2 cellular contexts compared by ENCODE assay signal in the genomic region with DNA sequence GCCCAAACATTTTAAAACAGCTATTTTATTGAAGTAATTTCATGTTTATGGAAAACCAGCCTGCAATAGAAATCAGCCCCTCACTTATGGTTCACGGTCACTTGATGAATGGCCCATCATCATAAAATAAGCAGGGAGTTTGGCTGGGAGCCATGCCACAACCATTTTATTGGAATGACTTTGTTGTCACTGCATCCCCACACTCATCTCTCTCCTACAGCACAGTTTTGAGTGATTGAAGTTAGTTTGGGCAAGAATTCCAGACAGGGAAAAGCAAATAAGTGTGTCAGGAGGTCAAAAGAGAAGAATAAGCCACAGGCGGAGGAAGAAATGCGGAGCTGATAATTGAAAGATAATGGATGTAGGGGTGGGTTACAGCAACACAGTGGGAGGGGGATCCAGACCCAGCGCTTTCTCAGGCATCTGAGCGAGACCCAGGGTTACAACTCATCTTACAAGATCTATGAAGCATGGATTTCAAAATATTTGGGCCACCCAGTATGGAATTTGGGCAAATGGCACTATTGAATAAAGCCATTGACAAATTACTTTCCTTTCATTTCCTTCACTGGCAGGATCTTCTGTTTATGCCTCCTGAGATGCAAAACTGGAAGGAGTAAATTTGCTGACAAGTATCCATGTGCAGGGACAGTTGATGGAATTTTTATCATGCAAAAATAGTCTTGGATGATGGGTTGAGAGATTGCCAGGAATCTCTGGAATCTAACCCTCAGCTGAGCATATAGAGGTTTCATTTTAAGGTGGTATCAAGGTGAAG.
TF ChIP-seq lines count a peak whose summit lies in the region.

No MANE protein-coding gene starts in this region.

TF ChIP-seq in liver, 16 proteins besides CTCF, POLR2A, EP300 and RAD21 (continued from another document):
- TF ChIP-seq MAX (IDR thresholded peaks at IDR 0.05) (no peak), SP1 (IDR thresholded peaks at IDR 0.05) (no peak), FOXA1 (IDR thresholded peaks at IDR 0.05) (no peak), HNF4A (conservative IDR thresholded peaks at IDR 0.05) (no peak), TAF1 (conservative IDR thresholded peaks at IDR 0.05) (no peak), HNF4G (IDR thresholded peaks at IDR 0.05) (no peak), YY1 (IDR thresholded peaks at IDR 0.05) (no peak), GABPA (IDR thresholded peaks at IDR 0.05 in 1 of 2, conservative IDR thresholded peaks at IDR 0.05 in 1 of 2) (no peak), JUND (IDR thresholded peaks at IDR 0.05) (no peak)
- TF ChIP-seq, protein P1, sequence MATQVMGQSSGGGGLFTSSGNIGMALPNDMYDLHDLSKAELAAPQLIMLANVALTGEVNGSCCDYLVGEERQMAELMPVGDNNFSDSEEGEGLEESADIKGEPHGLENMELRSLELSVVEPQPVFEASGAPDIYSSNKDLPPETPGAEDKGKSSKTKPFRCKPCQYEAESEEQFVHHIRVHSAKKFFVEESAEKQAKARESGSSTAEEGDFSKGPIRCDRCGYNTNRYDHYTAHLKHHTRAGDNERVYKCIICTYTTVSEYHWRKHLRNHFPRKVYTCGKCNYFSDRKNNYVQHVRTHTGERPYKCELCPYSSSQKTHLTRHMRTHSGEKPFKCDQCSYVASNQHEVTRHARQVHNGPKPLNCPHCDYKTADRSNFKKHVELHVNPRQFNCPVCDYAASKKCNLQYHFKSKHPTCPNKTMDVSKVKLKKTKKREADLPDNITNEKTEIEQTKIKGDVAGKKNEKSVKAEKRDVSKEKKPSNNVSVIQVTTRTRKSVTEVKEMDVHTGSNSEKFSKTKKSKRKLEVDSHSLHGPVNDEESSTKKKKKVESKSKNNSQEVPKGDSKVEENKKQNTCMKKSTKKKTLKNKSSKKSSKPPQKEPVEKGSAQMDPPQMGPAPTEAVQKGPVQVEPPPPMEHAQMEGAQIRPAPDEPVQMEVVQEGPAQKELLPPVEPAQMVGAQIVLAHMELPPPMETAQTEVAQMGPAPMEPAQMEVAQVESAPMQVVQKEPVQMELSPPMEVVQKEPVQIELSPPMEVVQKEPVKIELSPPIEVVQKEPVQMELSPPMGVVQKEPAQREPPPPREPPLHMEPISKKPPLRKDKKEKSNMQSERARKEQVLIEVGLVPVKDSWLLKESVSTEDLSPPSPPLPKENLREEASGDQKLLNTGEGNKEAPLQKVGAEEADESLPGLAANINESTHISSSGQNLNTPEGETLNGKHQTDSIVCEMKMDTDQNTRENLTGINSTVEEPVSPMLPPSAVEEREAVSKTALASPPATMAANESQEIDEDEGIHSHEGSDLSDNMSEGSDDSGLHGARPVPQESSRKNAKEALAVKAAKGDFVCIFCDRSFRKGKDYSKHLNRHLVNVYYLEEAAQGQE (IDR thresholded peaks at IDR 0.05): no peak
- TF ChIP-seq, protein P2, sequence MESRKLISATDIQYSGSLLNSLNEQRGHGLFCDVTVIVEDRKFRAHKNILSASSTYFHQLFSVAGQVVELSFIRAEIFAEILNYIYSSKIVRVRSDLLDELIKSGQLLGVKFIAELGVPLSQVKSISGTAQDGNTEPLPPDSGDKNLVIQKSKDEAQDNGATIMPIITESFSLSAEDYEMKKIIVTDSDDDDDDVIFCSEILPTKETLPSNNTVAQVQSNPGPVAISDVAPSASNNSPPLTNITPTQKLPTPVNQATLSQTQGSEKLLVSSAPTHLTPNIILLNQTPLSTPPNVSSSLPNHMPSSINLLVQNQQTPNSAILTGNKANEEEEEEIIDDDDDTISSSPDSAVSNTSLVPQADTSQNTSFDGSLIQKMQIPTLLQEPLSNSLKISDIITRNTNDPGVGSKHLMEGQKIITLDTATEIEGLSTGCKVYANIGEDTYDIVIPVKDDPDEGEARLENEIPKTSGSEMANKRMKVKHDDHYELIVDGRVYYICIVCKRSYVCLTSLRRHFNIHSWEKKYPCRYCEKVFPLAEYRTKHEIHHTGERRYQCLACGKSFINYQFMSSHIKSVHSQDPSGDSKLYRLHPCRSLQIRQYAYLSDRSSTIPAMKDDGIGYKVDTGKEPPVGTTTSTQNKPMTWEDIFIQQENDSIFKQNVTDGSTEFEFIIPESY (IDR thresholded peaks at IDR 0.05): no peak

TF ChIP-seq in HepG2, 621 proteins besides CTCF, POLR2A, EP300 and RAD21 (continued from another document):
- TF ChIP-seq GABPB1 (CRISPR knock-in tag; IDR thresholded peaks at IDR 0.05) (no peak), TARDBP (CRISPR knock-in tag; IDR thresholded peaks at IDR 0.05) (no peak), JUN (CRISPR knock-in tag; IDR thresholded peaks at IDR 0.05) (no peak)
TF ChIP-seq in HepG2: peak in this region for 0.
